ENCODE assay signal across 15 cellular contexts in the genomic region with DNA sequence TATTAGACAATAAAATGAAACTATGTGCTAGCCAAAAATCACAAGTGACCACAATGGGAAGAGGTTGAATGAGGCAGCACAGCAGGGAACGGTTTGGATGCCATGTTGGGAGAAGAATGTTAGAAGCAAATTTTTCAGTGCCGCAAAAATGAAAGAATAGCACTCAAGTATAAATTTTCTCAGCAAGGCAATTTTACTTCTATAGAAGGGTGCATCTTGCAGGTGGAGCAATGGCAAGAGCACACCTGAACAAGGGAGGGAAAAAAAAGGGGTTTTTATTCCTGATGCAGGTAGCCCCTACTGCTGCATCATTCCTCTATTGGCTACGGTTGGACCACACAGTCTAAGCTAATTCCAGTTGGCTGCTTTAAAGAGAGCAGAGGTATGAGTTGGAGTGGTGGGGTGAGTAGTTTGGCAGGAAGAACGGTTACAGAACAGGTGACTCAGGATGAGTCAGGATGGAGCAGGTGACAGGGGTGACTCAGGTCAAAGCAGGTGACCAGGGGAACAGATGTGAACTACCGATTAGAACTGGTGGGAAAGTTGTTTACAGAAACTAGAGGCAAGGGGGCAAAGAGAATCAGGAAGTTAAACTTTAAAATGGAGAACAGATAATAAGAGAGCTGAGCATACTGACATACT.
A peak's percentile ranks its signal among the peaks of the same experiment; 100 is the strongest.
DNase-seq lines count a peak whose midpoint lies in the region; FAIRE-seq and TF ChIP-seq lines count a peak whose summit lies in the region.
"Had no signal": no experiment of that assay in that cellular context is flagged by ENCODE, and none has a peak within 500 bp of the region (broad histone marks: within the 10 kb centered on the region; RNA-seq: fewer than 3 reads in every experiment).

No MANE protein-coding gene starts in this region.

- H3K79me2 ChIP-seq in H1 (ENCODE audit: control insufficient read depth in 1 of 2, insufficient read depth in 2 of 2, low read length in 2 of 2) = no peaks in the 10 kb centered on the region

- H3K14ac ChIP-seq in H1 (ENCODE audit: insufficient read length) = no peak overlapping the region

- H3K36me3 Mint-ChIP-seq in neural crest cell (ENCODE audit: low read depth) = peaks cover 16% of the 10 kb centered on the region

- no peaks in the 10 kb centered on the region for H4K20me1 ChIP-seq in H1 (replicated peaks in 1 of 2; ENCODE audit: control insufficient read depth in 1 of 2, insufficient read depth in 2 of 2, low read length in 2 of 2)
- H4K20me1 ChIP-seq: BLaER1 treated with 17β-estradiol and CSF1 and Interleukin-3, amounts not matched to agents 10 nM and 100 nM had no signal

- peaks cover 15% of the 10 kb centered on the region for H3K4me1 ChIP-seq in HUES48 (ENCODE audit: control insufficient read depth, insufficient read depth, low read length)
- peaks cover 0 to 8% (median 2%) of the 10 kb centered on the region in 4 experiments; a peak in 4 of 7 replicates for H3K4me1 ChIP-seq in H1 (replicated peaks in 1 of 4; ENCODE audit: control insufficient read depth in 3 of 4, insufficient read depth in 4 of 4, low read length in 3 of 4)

- H3K4me3 ChIP-seq in HUES48 (ENCODE audit: low read depth, low read length) (no peak overlapping the region), H1 (ENCODE audit: extremely low read depth in 1 of 4, insufficient read depth in 2 of 4, low read depth in 3 of 4, low read length in 4 of 4) (no peak overlapping the region)

- peaks cover 10% of the 10 kb centered on the region for H3K9me3 Mint-ChIP-seq in neural crest cell

- peak; percentile 14 for DNase-seq in ELF-1 (ENCODE audit: low read depth, low spot score)
- DNase-seq in H1 (ENCODE audit: low read depth in 1 of 2, low spot score in 2 of 2) = no peak
- DNase-seq in neural crest cell (ENCODE audit: low read depth, low spot score) = no peak
- no peak for DNase-seq in Ammon's horn (ENCODE audit: low spot score)
- no peak for DNase-seq in anterior cingulate cortex (lab: John Stamatoyannopoulos, UW)
- no peak for DNase-seq in GM19239 (ENCODE audit: insufficient read length, low spot score)
- DNase-seq: DMS153, NCI-H1417, NCI-H2029, NCI-H510A, NCI-H82 had no signal

- H3K27me3 Mint-ChIP-seq in neural crest cell (ENCODE audit: low read depth) = no peaks in the 10 kb centered on the region

- no peak for TF ChIP-seq EP300 in H1 (IDR thresholded peaks at IDR 0.05; ENCODE audit: borderline replicate concordance in 1 of 2, low read depth in 2 of 2, low read length in 2 of 2)

- H3K36me3 ChIP-seq in HUES48 (ENCODE audit: control insufficient read depth, insufficient read depth, low read length) = no peaks in the 10 kb centered on the region
- H3K36me3 ChIP-seq in H1 (ENCODE audit: control insufficient read depth in 2 of 4, insufficient read depth in 4 of 4, low read length in 3 of 4) = no peaks in the 10 kb centered on the region

- peak overlapping the region; percentile 46 for H3K27ac Mint-ChIP-seq in neural crest cell (ENCODE audit: unreplicated experiment)

- TF ChIP-seq CTCF in H1 (IDR thresholded peaks at IDR 0.05; ENCODE audit: control extremely low read depth in 1 of 3, insufficient read depth in 1 of 3, low read depth in 1 of 3, low read length in 3 of 3) (no peak), neural crest cell (conservative IDR thresholded peaks at IDR 0.05) (no peak)

- H4K91ac ChIP-seq in H1 (replicated peaks; ENCODE audit: insufficient read length, low read length) = no peak overlapping the region

- H3K4me3 Mint-ChIP-seq in neural crest cell = no peak overlapping the region

- H2BK5ac ChIP-seq in H1 (ENCODE audit: low read depth, low read length) = no peak overlapping the region

- no peak for TF ChIP-seq POLR2A in H1 (IDR thresholded peaks at IDR 0.05; ENCODE audit: control extremely low read depth in 1 of 2, low read depth in 2 of 2, low read length in 2 of 2)

- no peak overlapping the region for H2BK120ac ChIP-seq in H1 (replicated peaks; ENCODE audit: low read depth, low read length)

- no peaks in the 10 kb centered on the region for H3K27me3 ChIP-seq in HUES48 (ENCODE audit: control insufficient read depth, insufficient read depth, low read length)
- no peaks in the 10 kb centered on the region for H3K27me3 ChIP-seq in H1 (replicated peaks in 1 of 4; ENCODE audit: control insufficient read depth in 3 of 4, extremely low read depth in 1 of 4, insufficient read depth in 3 of 4, low read length in 3 of 4)
- H3K27me3 ChIP-seq: BLaER1 treated with 17β-estradiol and CSF1 and Interleukin-3, amounts not matched to agents 10 nM and 100 nM had no signal

- H3K9ac ChIP-seq in HUES48 (ENCODE audit: low read depth, low read length) = no peak overlapping the region
- H3K9ac ChIP-seq in H1 (replicated peaks in 1 of 4; ENCODE audit: extremely low read depth in 1 of 4, low read depth in 3 of 4, low read length in 3 of 4) = no peak overlapping the region
- H3K9ac ChIP-seq: BLaER1 treated with 17β-estradiol and CSF1 and Interleukin-3, amounts not matched to agents 10 nM and 100 nM had no signal

- POLR2A ChIA-PET in H1 (lab: Charles Lee; ENCODE audit: partially characterized antibody) = no interaction called here

- WGBS in H1 (ENCODE audit: extremely low coverage in 1 of 2, insufficient coverage in 1 of 2, insufficient read length in 1 of 2, insufficient replicate concordance in 2 of 2, low coverage in 1 of 2, low lambda C conversion rate in 2 of 2, missing lambda C conversion rate in 1 of 2), 2 experiments = 77% methylated on average over 5 of the region's 5 CpGs; no CpG with 5 or more reads in 1 of the 2 experiments

- CTCF ChIA-PET in H1 (lab: Charles Lee; ENCODE audit: partially characterized antibody) = no interaction called here

- TF ChIP-seq RAD21 in H1 (IDR thresholded peaks at IDR 0.05 in 1 of 2, conservative IDR thresholded peaks at IDR 0.05 in 1 of 2; ENCODE audit: low read depth in 2 of 2, low read length in 2 of 2) = no peak

- H2BK20ac ChIP-seq in H1 (ENCODE audit: low read length) = peak overlapping the region; percentile 81

- H3K79me1 ChIP-seq in H1 (ENCODE audit: low read depth, low read length) = no peaks in the 10 kb centered on the region

- no peak overlapping the region for H3K18ac ChIP-seq in H1 (ENCODE audit: extremely low read depth, low read length)

- no peak overlapping the region for H4K5ac ChIP-seq in H1 (ENCODE audit: insufficient read length, low read depth, low read length)

- no peak overlapping the region for H3K56ac ChIP-seq in H1 (replicated peaks; ENCODE audit: insufficient read length, low read depth, low read length)

- no peak for FAIRE-seq in H1 (lab: Jason Lieb, UNC)
- no peak for FAIRE-seq in GM19239 (lab: Jason Lieb, UNC)
- FAIRE-seq: GM12891 had no signal

- H2BK12ac ChIP-seq in H1 (ENCODE audit: low read depth, low read length) = no peak overlapping the region

- no peak overlapping the region for H3K4ac ChIP-seq in H1 (replicated peaks; ENCODE audit: insufficient read length, low read depth, low read length)

- H2BK15ac ChIP-seq in H1 (ENCODE audit: low read length) = no peak overlapping the region

- no peak overlapping the region for H2AK5ac ChIP-seq in H1 (ENCODE audit: low read depth, low read length)

- H3K4me2 ChIP-seq in H1 (ENCODE audit: insufficient read depth in 1 of 2, low read depth in 2 of 2, low read length in 2 of 2) = no peak overlapping the region
- H3K4me2 ChIP-seq: BLaER1 treated with 17β-estradiol and CSF1 and Interleukin-3, amounts not matched to agents 10 nM and 100 nM had no signal

- H3K4me1 Mint-ChIP-seq in neural crest cell = peaks cover 38% of the 10 kb centered on the region

- no peak overlapping the region for H3K23ac ChIP-seq in H1 (ENCODE audit: insufficient read length)

- H3K9me3 ChIP-seq in HUES48 (ENCODE audit: control insufficient read depth, insufficient read depth, low read length) (peaks cover 21% of the 10 kb centered on the region), H1 (ENCODE audit: insufficient read depth in 2 of 2, low read depth in 1 of 2, low read length in 1 of 2) (no peaks in the 10 kb centered on the region)

- 0 out of 2 replicates have a peak overlapping the region, but pooled peaks have one; percentile 20 for H2AFZ ChIP-seq in H1 (ENCODE audit: low read length)

- no peak overlapping the region for H4K8ac ChIP-seq in H1 (ENCODE audit: extremely low read depth, insufficient read depth, low read length)

- H3K27ac ChIP-seq in HUES48 (ENCODE audit: low read depth, low read length) (peak overlapping the region; percentile 82), H1 (ENCODE audit: low read depth, low read length) (no peak overlapping the region)
- H3K27ac ChIP-seq: BLaER1 treated with 17β-estradiol and CSF1 and Interleukin-3, amounts not matched to agents 10 nM and 100 nM; HL-60 had no signal

- H3K23me2 ChIP-seq in H1 (ENCODE audit: low read depth, low read length) = no peaks in the 10 kb centered on the region

TF ChIP-seq in H1, 55 proteins besides CTCF, POLR2A, EP300 and RAD21:
- TF ChIP-seq EGR1 (IDR thresholded peaks at IDR 0.05; ENCODE audit: borderline replicate concordance, low read depth, low read length) (no peak), JUND (IDR thresholded peaks at IDR 0.05; ENCODE audit: low read length) (peak; percentile 45; the same call in 1 of the 2 replicates), BACH1 (IDR thresholded peaks at IDR 0.05; ENCODE audit: low read length) (peak; percentile 59)
